Comparison of ENCODE assay signal across 8 cellular contexts in genomic region chr1:156766288-156767100, GRCh38. TPM values are rescaled to one million over a fixed set of nuclear protein-coding genes. Genes with fewer than 3 reads are reported as not detected.
DNase-seq lines count a peak whose midpoint lies in the region; ATAC-seq and TF ChIP-seq lines count a peak whose summit lies in the region.

No MANE protein-coding gene starts in this region.

- no peak for TF ChIP-seq POLR2A in thyroid gland (IDR thresholded peaks at IDR 0.05)

- H3K9me3 ChIP-seq in AG04450 (ENCODE audit: control insufficient read depth, insufficient read depth, low read length) (peaks cover 6% of the 10 kb centered on the region; the same call in 1 of the 2 replicates), thyroid gland (no peaks in the 10 kb centered on the region)

- no peak for DNase-seq in AG04450 (ENCODE audit: low read depth, low spot score)
- DNase-seq in thyroid gland: no peak
- no peak for DNase-seq in activated effector memory CD4-positive, alpha-beta T cell treated with anti-CD3 and anti-CD28 coated beads, Interleukin-2, amount 50 U/mL, for 16 hours
- no peak for DNase-seq in SW480 (ENCODE audit: low spot score)

- intact Hi-C loops in thyroid gland (cut with DNase I): no loop called here

- CTCF ChIA-PET in AG04450 (lab: Charles Lee): interaction anchor here (1.6 kb wide), 1 partner anchor 93 kb away, joined by 5 read pairs; no protein-coding TSS in a partner anchor

- peak overlapping the region; percentile 95 for H3K4me3 ChIP-seq in AG04450 (ENCODE audit: low read depth, low read length)
- peak overlapping the region; percentile 38 to 42 (median 38) for H3K4me3 ChIP-seq in thyroid gland (replicated peaks in 1 of 3)

- peak overlapping the region; percentile 47 for H3K27ac ChIP-seq in AG04450 (ENCODE audit: low read depth, low read length)
- H3K27ac ChIP-seq in angular gyrus (ENCODE audit: low read depth, low read length): peak overlapping the region; percentile 95
- peak overlapping the region; percentile 94 for H3K27ac ChIP-seq in layer of hippocampus (ENCODE audit: low read depth, low read length)
- peak overlapping the region; percentile 53 to 84 (median 76) for H3K27ac ChIP-seq in thyroid gland

- no peaks in the 10 kb centered on the region for H3K27me3 ChIP-seq in AG04450 (ENCODE audit: control insufficient read depth, insufficient read depth, low read length)
- no peaks in the 10 kb centered on the region for H3K27me3 ChIP-seq in layer of hippocampus (ENCODE audit: control insufficient read depth, insufficient read depth, low read length)
- H3K27me3 ChIP-seq in thyroid gland: no peaks in the 10 kb centered on the region

- POLR2A ChIA-PET in AG04450 (lab: Yijun Ruan, JAX): interaction anchor here (1.0 to 2.5 kb wide), 7 partner anchors 14 to 38 kb away, joined by 3 to 24 read pairs (median 5); partner anchors contain the start of genes HDGF, ISG20L2, METTL25B and MRPL24

- ATAC-seq in GM18907 (IDR thresholded peaks at IDR 0.05; ENCODE audit: unreplicated experiment): peak; percentile 18
- peak; percentile 15 for ATAC-seq in HG03378 (IDR thresholded peaks at IDR 0.05; ENCODE audit: unreplicated experiment)

- TF ChIP-seq CTCF in AG04450 (IDR thresholded peaks at IDR 0.05; ENCODE audit: low read depth, low read length) (no peak), thyroid gland (IDR thresholded peaks at IDR 0.05) (no peak)

- peaks cover 20 to 21% of the 10 kb centered on the region in 2 donors for H3K4me1 ChIP-seq in thyroid gland

- WGBS in thyroid gland, 2 donors: 9% methylated on average over 14 of the region's 14 CpGs

- H3K36me3 ChIP-seq in thyroid gland: no peaks in the 10 kb centered on the region

RNA-seq across cellular contexts. Expression of gene PRCC, which starts 0.8 kb away (rescaled TPM):
- 51.1 and 58.6 TPM in 2 replicates for polyA plus RNA-seq in AG04450 (2011; rRNA removed)
- polyA minus RNA-seq in AG04450 (2011; rRNA and poly(A)+ RNA removed): 84.3 and 120 TPM in 2 replicates
- 10 to 100 TPM; 34.8 to 57.9 (median 43.6) TPM for total RNA-seq in thyroid gland

RNA-seq across cellular contexts. Expression of gene HDGF, which starts 15.0 kb away (rescaled TPM):
- polyA plus RNA-seq in AG04450 (2011; rRNA removed): 155 TPM in 2 replicates
- 101 and 105 TPM in 2 replicates for polyA minus RNA-seq in AG04450 (2011; rRNA and poly(A)+ RNA removed)
- total RNA-seq in thyroid gland: 100 to 1,000 TPM; 147 to 162 (median 148) TPM

RNA-seq across cellular contexts. Expression of gene MRPL24, which starts 25.6 kb away (rescaled TPM):
- polyA plus RNA-seq in AG04450 (2011; rRNA removed): 65.5 and 80.4 TPM in 2 replicates
- polyA minus RNA-seq in AG04450 (2011; rRNA and poly(A)+ RNA removed): 23.8 and 25.0 TPM in 2 replicates
- total RNA-seq in thyroid gland: 10 to 100 TPM; 22.9 to 55.6 (median 35.9) TPM

RNA-seq across cellular contexts. Expression of gene ISG20L2, which starts 37.9 kb away (rescaled TPM):
- polyA plus RNA-seq in AG04450 (2011; rRNA removed): 25.6 and 29.1 TPM in 2 replicates
- polyA minus RNA-seq in AG04450 (2011; rRNA and poly(A)+ RNA removed): 25.6 TPM in 2 replicates
- 10 to 100 TPM; 13.6 to 34.9 (median 18.2) TPM for total RNA-seq in thyroid gland

RNA-seq across cellular contexts. Expression of gene METTL25B, which starts 38.2 kb away (rescaled TPM):
- polyA plus RNA-seq in AG04450 (2011; rRNA removed): 7.9 and 8.3 TPM in 2 replicates
- 6.0 and 7.1 TPM in 2 replicates for polyA minus RNA-seq in AG04450 (2011; rRNA and poly(A)+ RNA removed)
- 10 to 100 TPM; 15.5 to 33.4 (median 25.3) TPM for total RNA-seq in thyroid gland
